In the genomic region with DNA sequence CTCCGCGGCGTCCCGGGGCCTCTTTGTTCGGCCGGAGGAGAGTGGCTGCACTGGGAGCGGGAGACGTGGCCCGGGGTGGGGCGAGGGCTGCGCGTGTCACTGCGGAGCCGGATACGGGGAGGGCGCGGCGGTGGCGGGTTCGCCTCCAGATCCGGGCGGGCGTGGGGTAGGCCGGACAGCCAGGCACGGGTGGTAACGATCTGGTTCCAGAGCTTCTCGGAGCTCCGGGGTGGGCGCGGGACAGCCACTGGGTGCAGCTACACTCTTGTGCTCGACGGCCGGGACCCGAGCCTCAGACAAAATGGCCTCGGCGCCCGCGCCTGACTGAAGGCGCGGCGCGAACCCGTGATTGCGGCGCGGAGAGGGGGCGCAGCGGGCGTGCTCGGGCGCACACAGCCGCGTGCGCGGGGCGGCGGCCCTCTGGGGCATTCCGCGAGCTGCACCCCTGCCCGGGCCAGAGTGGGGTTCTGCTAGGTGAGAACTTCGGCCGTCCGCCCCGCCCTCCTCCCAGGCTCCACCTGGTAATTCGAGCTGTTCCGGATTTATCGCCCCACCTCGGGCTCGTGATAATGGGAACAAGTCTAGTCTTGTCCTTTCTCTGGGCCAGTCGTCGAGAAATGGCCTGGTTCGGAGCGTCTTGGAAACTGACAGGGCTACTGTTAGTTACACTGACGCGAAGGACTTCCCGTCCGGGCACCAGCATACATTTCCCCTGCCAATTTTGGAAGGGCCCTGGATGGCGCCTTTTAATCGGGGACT, we compare ENCODE assay signal across 8 cellular contexts. TPM values are rescaled to one million over a fixed set of nuclear protein-coding genes. Genes with fewer than 3 reads are reported as not detected.
DNase-seq lines count a peak whose midpoint lies in the region; ATAC-seq and TF ChIP-seq lines count a peak whose summit lies in the region.

No MANE protein-coding gene starts in this region.

- peak overlapping the region; percentile 97 to 100 (median 99) for H3K27ac ChIP-seq in gastroesophageal sphincter
- peak overlapping the region; percentile 94 for H3K27ac ChIP-seq in neutrophil
- peak overlapping the region; percentile 85 for H3K27ac ChIP-seq in temporal lobe (ENCODE audit: low read depth, low read length)

- peak; percentile 61 for DNase-seq in Daoy (ENCODE audit: low read depth)
- peak; percentile 59 for DNase-seq in KG1 (lab: John Stamatoyannopoulos, UW)
- peak; percentile 33 to 61 (median 58) for DNase-seq in activated naive CD4-positive, alpha-beta T cell (lab: John Stamatoyannopoulos, UW)

- H3K27me3 ChIP-seq in gastroesophageal sphincter (no peaks in the 10 kb centered on the region), neutrophil (no peaks in the 10 kb centered on the region)

- 2% methylated on average over 22 of the region's 79 CpGs; no CpG with 5 or more reads in 1 of the 2 donors for WGBS in gastroesophageal sphincter (ENCODE audit: low coverage in 1 of 2), 2 donors

- peaks cover 0 to 18% of the 10 kb centered on the region in 2 donors for H3K36me3 ChIP-seq in gastroesophageal sphincter
- H3K36me3 ChIP-seq in neutrophil, result peaks cover 21% of the 10 kb centered on the region

- TF ChIP-seq EP300 in gastroesophageal sphincter (IDR thresholded peaks at IDR 0.05), result no peak

- peak; percentile 52 for ATAC-seq in GM21717 (IDR thresholded peaks at IDR 0.05; ENCODE audit: unreplicated experiment)
- ATAC-seq in gastroesophageal sphincter, result peak; percentile 44

- TF ChIP-seq POLR2A in Raji (IDR thresholded peaks at IDR 0.05; ENCODE audit: insufficient read depth, low read depth, low read length) (peak; percentile 71), gastroesophageal sphincter (IDR thresholded peaks at IDR 0.05) (peak; percentile 28 to 35)

- H3K4me3 ChIP-seq in gastroesophageal sphincter (peak overlapping the region; percentile 82 to 85), neutrophil (ENCODE audit: low read depth in 1 of 2, low read length in 1 of 2) (peak overlapping the region; percentile 87 to 91)

- TF ChIP-seq CTCF in gastroesophageal sphincter (IDR thresholded peaks at IDR 0.05) (peak in 1 of 4 experiments; percentile 4), neutrophil (IDR thresholded peaks at IDR 0.05) (no peak)

- peaks cover 0 to 36% (median 4%) of the 10 kb centered on the region in 3 donors for H3K4me1 ChIP-seq in gastroesophageal sphincter
- peaks cover 27 to 35% of the 10 kb centered on the region in 2 experiments for H3K4me1 ChIP-seq in neutrophil (ENCODE audit: control insufficient read depth in 1 of 2, insufficient read depth in 1 of 2, low read depth in 1 of 2, low read length in 1 of 2)

- H3K9me3 ChIP-seq in gastroesophageal sphincter (no peaks in the 10 kb centered on the region), neutrophil (no peaks in the 10 kb centered on the region)

RNA-seq across cellular contexts. Expression of gene PTP4A1, which starts 1.0 kb away (rescaled TPM):
- total RNA-seq in Daoy (2014; rRNA removed; shearing (Covaris generic)), result 5.3 and 9.9 TPM in 2 replicates
- total RNA-seq in gastroesophageal sphincter (10 to 100 TPM; 27.7 to 54.5 (median 39.7) TPM), temporal lobe (117 TPM)

Comparison
In these comparisons a context has a peak if more than half of its experiments do, and no peak if none do; other contexts are left out.
1. Peak in every context shown above with its lines: DNase-seq, ATAC-seq, H3K4me3 ChIP-seq and H3K27ac ChIP-seq.